In genomic region chr11:131612576-131612975, GRCh38 we compare ENCODE assay signal across 24 cellular contexts.
"Had no signal": no experiment of that assay in that cellular context is flagged by ENCODE, and none has a peak within 500 bp of the region (broad histone marks: within the 10 kb centered on the region; RNA-seq: fewer than 3 reads in every experiment).

No MANE protein-coding gene starts in this region.

- H3K27ac Mint-ChIP-seq: activated CD4-positive, alpha-beta T cell treated with anti-CD3 and anti-CD28 coated beads, Interleukin-2, amount 10 ng/mL, durations not matched to agents 24 days and 14 days; activated CD8-positive, alpha-beta T cell treated with anti-CD3 and anti-CD28 coated beads, Interleukin-2, amount 10 ng/mL, durations not matched to agents 7 days and 5 days; activated naive CD4-positive, alpha-beta T cell treated with anti-CD3 and anti-CD28 coated beads for 36 hours; activated naive CD8-positive, alpha-beta T cell treated with anti-CD3 and anti-CD28 coated beads, Interleukin-2, amount 50 U/mL, for 24 hours; activated T-cell treated with anti-CD3 and anti-CD28 coated beads, Interleukin-2, amount 50 U/mL, for 24 hours; activated T-helper 2 cell treated with anti-CD3 and anti-CD28 coated beads, Interferon-gamma antibody, Interleukin-2, Interleukin-4, amounts not matched to agents 10 μg/mL and 5 μg/mL and 100 μg/mL, durations not matched to agents 14 hours and 24 hours and 36 hours; dendritic cell treated with granulocyte-macrophage colony-stimulating factor and Interleukin-4, amounts not matched to agents 40 ng/mL and 50 ng/mL, for 4 days; naive thymus-derived CD8-positive, alpha-beta T cell; stimulated activated effector memory CD8-positive, alpha-beta T cell treated with anti-CD3 and anti-CD28 coated beads, Interleukin-12 subunit alpha, Interleukin-12 subunit beta, amount 100 ng/mL, for 72 hours had no signal

- H3K36me3 Mint-ChIP-seq: stimulated activated effector memory CD8-positive, alpha-beta T cell treated with anti-CD3 and anti-CD28 coated beads, Interleukin-12 subunit alpha, Interleukin-12 subunit beta, amount 100 ng/mL, for 72 hours had no signal

- H3K27me3 Mint-ChIP-seq: activated CD4-positive, alpha-beta T cell treated with anti-CD3 and anti-CD28 coated beads, Interleukin-2, amount 10 ng/mL, durations not matched to agents 24 days and 14 days had no signal

- H3K9me3 Mint-ChIP-seq: dendritic cell treated with granulocyte-macrophage colony-stimulating factor and Interleukin-4, amounts not matched to agents 40 ng/mL and 50 ng/mL, for 4 days had no signal

- H3K9me3 ChIP-seq: mucosa of descending colon, neutrophil, pancreas, SK-N-SH, tibial artery had no signal

- H3K4me2 ChIP-seq: SK-N-SH had no signal

- H3K36me3 ChIP-seq: brain microvascular endothelial cell, neutrophil, pancreas, tibial artery had no signal

- H3K4me3 ChIP-seq: mucosa of descending colon, pancreas, tibial artery had no signal

- H3K27ac ChIP-seq: brain microvascular endothelial cell, neutrophil, pancreas, tibial artery had no signal

- ATAC-seq: activated CD8-positive, alpha-beta T cell treated with anti-CD3 and anti-CD28 coated beads, Interleukin-2, amount 10 ng/mL, durations not matched to agents 7 days and 5 days; activated naive CD8-positive, alpha-beta T cell treated with anti-CD3 and anti-CD28 coated beads, Interleukin-2, amount 50 U/mL, for 24 hours; mucosa of descending colon; pancreas; sciatic nerve; stimulated activated effector memory CD8-positive, alpha-beta T cell treated with anti-CD3 and anti-CD28 coated beads, Interleukin-12 subunit alpha, Interleukin-12 subunit beta, amount 100 ng/mL, for 72 hours had no signal

- H3K4me1 Mint-ChIP-seq: activated CD4-positive, alpha-beta T cell treated with anti-CD3 and anti-CD28 coated beads, Interleukin-2, amount 10 ng/mL, durations not matched to agents 24 days and 14 days; activated naive CD8-positive, alpha-beta T cell treated with anti-CD3 and anti-CD28 coated beads, Interleukin-2, amount 50 U/mL, for 24 hours; naive thymus-derived CD8-positive, alpha-beta T cell; stimulated activated effector memory CD8-positive, alpha-beta T cell treated with anti-CD3 and anti-CD28 coated beads, Interleukin-12 subunit alpha, Interleukin-12 subunit beta, amount 100 ng/mL, for 72 hours had no signal

- H3K9ac ChIP-seq: SK-N-SH had no signal

- H3K4me1 ChIP-seq: pancreas, tibial artery had no signal

- DNase-seq: activated CD4-positive, alpha-beta T cell treated with anti-CD3 and anti-CD28 coated beads, Interleukin-2, amount 10 ng/mL, durations not matched to agents 24 days and 14 days; activated CD4-positive, CD25-positive, alpha-beta regulatory T cell; activated CD8-positive, alpha-beta T cell treated with anti-CD3 and anti-CD28 coated beads, Interleukin-2, amount 10 ng/mL, durations not matched to agents 7 days and 5 days; activated naive CD4-positive, alpha-beta T cell treated with anti-CD3 and anti-CD28 coated beads for 36 hours; activated naive CD8-positive, alpha-beta T cell treated with anti-CD3 and anti-CD28 coated beads, Interleukin-2, amount 50 U/mL, for 24 hours; activated T-cell treated with anti-CD3 and anti-CD28 coated beads, Interleukin-2, amount 50 U/mL, for 24 hours; aorta; brain microvascular endothelial cell; cerebellar nuclear complex; foreskin fibroblast; hypothalamus; mesenchymal stem cell; mucosa of descending colon; naive thymus-derived CD8-positive, alpha-beta T cell; pancreas; SK-N-SH; stimulated activated CD4-positive, alpha-beta T cell treated with anti-CD3 and anti-CD28 coated beads, Interleukin-4, amount 100 ng/mL, for 24 hours; T1000; tibial artery had no signal

- H3K4me3 Mint-ChIP-seq: activated CD4-positive, alpha-beta T cell treated with anti-CD3 and anti-CD28 coated beads, Interleukin-2, amount 10 ng/mL, durations not matched to agents 24 days and 14 days; activated CD8-positive, alpha-beta T cell treated with anti-CD3 and anti-CD28 coated beads, Interleukin-2, amount 10 ng/mL, durations not matched to agents 7 days and 5 days; activated naive CD4-positive, alpha-beta T cell treated with anti-CD3 and anti-CD28 coated beads for 36 hours; activated naive CD8-positive, alpha-beta T cell treated with anti-CD3 and anti-CD28 coated beads, Interleukin-2, amount 50 U/mL, for 24 hours; activated T-cell treated with anti-CD3 and anti-CD28 coated beads, Interleukin-2, amount 50 U/mL, for 24 hours; dendritic cell treated with granulocyte-macrophage colony-stimulating factor and Interleukin-4, amounts not matched to agents 40 ng/mL and 50 ng/mL, for 4 days; naive thymus-derived CD8-positive, alpha-beta T cell; stimulated activated effector memory CD8-positive, alpha-beta T cell treated with anti-CD3 and anti-CD28 coated beads, Interleukin-12 subunit alpha, Interleukin-12 subunit beta, amount 100 ng/mL, for 72 hours had no signal
